Comparison of ENCODE assay signal across 13 cellular contexts in the genomic region with DNA sequence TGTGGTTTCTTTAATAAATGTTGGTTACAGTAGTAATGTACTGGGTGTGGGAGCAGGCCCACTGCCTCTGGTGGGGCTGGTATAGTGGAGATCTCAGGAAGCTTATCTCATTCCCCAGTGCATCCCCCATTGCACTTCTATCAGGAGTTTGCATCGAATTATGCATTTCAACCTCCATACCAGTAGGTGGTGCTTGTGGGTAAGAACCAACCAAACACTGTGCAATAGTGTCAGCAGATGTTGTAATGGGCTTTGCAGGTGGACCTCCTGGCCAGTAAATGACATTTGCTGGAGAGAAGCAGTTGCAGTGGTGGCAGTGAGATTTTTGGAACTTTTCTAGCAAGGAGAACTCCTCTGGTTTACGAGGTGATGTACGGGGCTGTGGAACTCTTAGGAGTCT.
DNase-seq lines count a peak whose midpoint lies in the region; ATAC-seq and TF ChIP-seq lines count a peak whose summit lies in the region.
"Had no signal": no experiment of that assay in that cellular context is flagged by ENCODE, and none has a peak within 500 bp of the region (broad histone marks: within the 10 kb centered on the region; RNA-seq: fewer than 3 reads in every experiment).

No MANE protein-coding gene starts in this region.

- intact Hi-C loops in aorta (cut with DNase I) = no loop called here

- no peaks in the 10 kb centered on the region for H3K4me1 Mint-ChIP-seq in activated naive CD4-positive, alpha-beta T cell treated with anti-CD3 and anti-CD28 coated beads, Interleukin-2, amount 10 ng/mL, durations not matched to agents 7 days and 5 days

- H3K27ac Mint-ChIP-seq in activated naive CD4-positive, alpha-beta T cell treated with anti-CD3 and anti-CD28 coated beads, Interleukin-2, amount 10 ng/mL, durations not matched to agents 7 days and 5 days = no peak overlapping the region
- H3K27ac Mint-ChIP-seq: activated CD8-positive, alpha-beta T cell treated with anti-CD3 and anti-CD28 coated beads, Interleukin-2, amount 10 ng/mL, durations not matched to agents 7 days and 5 days; activated naive CD8-positive, alpha-beta T cell; natural killer cell treated with Interleukin-12 subunit alpha and Interleukin-12 subunit beta and Interleukin-15 and Interleukin-18, amount 100 ng/mL, for 72 hours had no signal

- H3K36me3 ChIP-seq in aorta (ENCODE audit: control insufficient read depth in 1 of 2, insufficient read depth in 2 of 2, low read length in 1 of 2) = no peaks in the 10 kb centered on the region

- TF ChIP-seq CTCF in GM12874 (IDR thresholded peaks at IDR 0.05; ENCODE audit: insufficient read depth, low read depth, low read length) (peak; percentile 36; the same call in 1 of the 2 replicates), GM20000 (IDR thresholded peaks at IDR 0.05; ENCODE audit: extremely low read depth, missing control alignments) (no peak), LNCaP clone FGC (IDR thresholded peaks at IDR 0.05; ENCODE audit: control insufficient read depth, extremely low read depth, insufficient read depth) (peak; percentile 36)

- no peaks in the 10 kb centered on the region for H3K27me3 Mint-ChIP-seq in activated naive CD4-positive, alpha-beta T cell treated with anti-CD3 and anti-CD28 coated beads, Interleukin-2, amount 10 ng/mL, durations not matched to agents 7 days and 5 days
- H3K27me3 Mint-ChIP-seq: activated naive CD8-positive, alpha-beta T cell; natural killer cell treated with Interleukin-12 subunit alpha and Interleukin-12 subunit beta and Interleukin-15 and Interleukin-18, amount 100 ng/mL, for 72 hours had no signal

- peaks cover 2% of the 10 kb centered on the region for H3K9me3 ChIP-seq in aorta (ENCODE audit: control insufficient read depth, low read length)

- WGBS in aorta, 2 donors = 71 to 87% methylated on average over 3 of the region's 3 CpGs

- no peaks in the 10 kb centered on the region for H3K36me3 Mint-ChIP-seq in activated naive CD4-positive, alpha-beta T cell treated with anti-CD3 and anti-CD28 coated beads, Interleukin-2, amount 10 ng/mL, durations not matched to agents 7 days and 5 days
- H3K36me3 Mint-ChIP-seq: activated naive CD8-positive, alpha-beta T cell; natural killer cell treated with Interleukin-12 subunit alpha and Interleukin-12 subunit beta and Interleukin-15 and Interleukin-18, amount 100 ng/mL, for 72 hours had no signal

- DNase-seq in GM20000 (ENCODE audit: low spot score) = peak; percentile 3
- DNase-seq in LNCaP clone FGC (ENCODE audit: low read depth) = no peak
- DNase-seq in iPS-NIHi11 (ENCODE audit: low spot score) = peak; percentile 3
- DNase-seq in HK-2 (ENCODE audit: unreplicated experiment) = no peak
- DNase-seq in aorta = no peak
- DNase-seq in T1000 (lab: John Stamatoyannopoulos, UW) = no peak
- DNase-seq in activated naive CD4-positive, alpha-beta T cell treated with anti-CD3 and anti-CD28 coated beads, Interleukin-2, amount 10 ng/mL, durations not matched to agents 7 days and 5 days = no peak
- DNase-seq: activated CD8-positive, alpha-beta T cell treated with anti-CD3 and anti-CD28 coated beads, Interleukin-2, amount 10 ng/mL, durations not matched to agents 7 days and 5 days; cortex of kidney; NCI-H510A treated with DMSO at 0.1 percent for 48 hours had no signal

- H3K4me3 ChIP-seq in LNCaP clone FGC (ENCODE audit: low read depth, low read length) (no peak overlapping the region), aorta (ENCODE audit: low read length in 2 of 2) (no peak overlapping the region)

- H3K27ac ChIP-seq in aorta (ENCODE audit: low read depth in 1 of 2, low read length in 2 of 2) = no peak overlapping the region

- H3K27me3 ChIP-seq in aorta (ENCODE audit: control insufficient read depth in 1 of 2, insufficient read depth in 2 of 2, low read length in 1 of 2) = no peaks in the 10 kb centered on the region

- ATAC-seq in aorta (ENCODE audit: low FRiP score) = no peak
- ATAC-seq: activated CD8-positive, alpha-beta T cell treated with anti-CD3 and anti-CD28 coated beads, Interleukin-2, amount 10 ng/mL, durations not matched to agents 7 days and 5 days; natural killer cell treated with Interleukin-12 subunit alpha and Interleukin-12 subunit beta and Interleukin-15 and Interleukin-18, amount 100 ng/mL, for 72 hours had no signal

- no peaks in the 10 kb centered on the region for H3K4me1 ChIP-seq in aorta (ENCODE audit: control insufficient read depth in 1 of 2, insufficient read depth in 2 of 2, low read length in 2 of 2)

- H3K9me3 Mint-ChIP-seq in activated naive CD4-positive, alpha-beta T cell treated with anti-CD3 and anti-CD28 coated beads, Interleukin-2, amount 10 ng/mL, durations not matched to agents 7 days and 5 days = no peaks in the 10 kb centered on the region
- H3K9me3 Mint-ChIP-seq: natural killer cell treated with Interleukin-12 subunit alpha and Interleukin-12 subunit beta and Interleukin-15 and Interleukin-18, amount 100 ng/mL, for 72 hours had no signal

- CTCF ChIA-PET in activated naive CD4-positive, alpha-beta T cell treated with anti-CD3 and anti-CD28 coated beads, Interleukin-2, amount 10 ng/mL, durations not matched to agents 7 days and 5 days (lab: Charles Lee) = no interaction called here

- no peak overlapping the region for H3K4me3 Mint-ChIP-seq in activated naive CD4-positive, alpha-beta T cell treated with anti-CD3 and anti-CD28 coated beads, Interleukin-2, amount 10 ng/mL, durations not matched to agents 7 days and 5 days
- H3K4me3 Mint-ChIP-seq: activated CD8-positive, alpha-beta T cell treated with anti-CD3 and anti-CD28 coated beads, Interleukin-2, amount 10 ng/mL, durations not matched to agents 7 days and 5 days; activated naive CD8-positive, alpha-beta T cell; natural killer cell treated with Interleukin-12 subunit alpha and Interleukin-12 subunit beta and Interleukin-15 and Interleukin-18, amount 100 ng/mL, for 72 hours had no signal

Comparison
In these comparisons a context has a peak if more than half of its experiments do, and no peak if none do; other contexts are left out.
1. DNase-seq: peak in GM20000 (single experiment) and iPS-NIHi11 (single experiment); none in LNCaP clone FGC (single experiment), HK-2 (single experiment), aorta (0 of 2), T1000 (single experiment) and activated naive CD4-positive, alpha-beta T cell treated with anti-CD3 and anti-CD28 coated beads, Interleukin-2, amount 10 ng/mL, durations not matched to agents 7 days and 5 days (single experiment).